In genomic region chr17:19022128-19022527, GRCh38 we compare ENCODE assay signal across 21 cellular contexts. TPM values are rescaled to one million over a fixed set of nuclear protein-coding genes. Genes with fewer than 3 reads are reported as not detected.
"Had no signal": no experiment of that assay in that cellular context is flagged by ENCODE, and none has a peak within 500 bp of the region (broad histone marks: within the 10 kb centered on the region; RNA-seq: fewer than 3 reads in every experiment).

No MANE protein-coding gene starts in this region.

- H3K4me3 ChIP-seq: body of pancreas, cardiac muscle cell, left ventricle myocardium inferior, testis, uterus had no signal

- DNase-seq: activated effector memory CD4-positive, alpha-beta T cell treated with Interleukin-2 at 50 U/mL for 16 hours; foreskin fibroblast; left ventricle myocardium inferior; nucleus accumbens; small intestine; T-helper 17 cell; trophoblast cell; uterus had no signal

- H3K36me3 ChIP-seq: cardiac muscle cell, left ventricle myocardium inferior, uterus had no signal

- H3K9me3 ChIP-seq: body of pancreas, left ventricle myocardium inferior, testis, uterus had no signal

- H3K27ac ChIP-seq: body of pancreas, cardiac muscle cell, left ventricle myocardium inferior, parathyroid adenoma, testis, uterus had no signal

- ATAC-seq: activated naive CD8-positive, alpha-beta T cell treated with anti-CD3 and anti-CD28 coated beads, Interleukin-2, amount 50 U/mL, for 24 hours; body of pancreas; sciatic nerve; T-helper 17 cell had no signal

- H3K4me3 Mint-ChIP-seq: activated CD4-positive, alpha-beta memory T cell treated with anti-CD3 and anti-CD28 coated beads for 36 hours; activated naive CD4-positive, alpha-beta T cell treated with anti-CD3 and anti-CD28 coated beads for 36 hours; activated naive CD8-positive, alpha-beta T cell treated with anti-CD3 and anti-CD28 coated beads, Interleukin-2, amount 50 U/mL, for 24 hours; activated T-cell treated with anti-CD3 and anti-CD28 coated beads, Interleukin-2, amount 50 U/mL, for 72 hours; dendritic cell treated with granulocyte-macrophage colony-stimulating factor and Interleukin-4, amounts not matched to agents 40 ng/mL and 50 ng/mL, for 4 days; nephron progenitor cell; T-helper 17 cell had no signal

- H3K27ac Mint-ChIP-seq: activated CD4-positive, alpha-beta memory T cell treated with anti-CD3 and anti-CD28 coated beads for 36 hours; activated naive CD4-positive, alpha-beta T cell treated with anti-CD3 and anti-CD28 coated beads for 36 hours; activated naive CD8-positive, alpha-beta T cell treated with anti-CD3 and anti-CD28 coated beads, Interleukin-2, amount 50 U/mL, for 24 hours; activated T-cell treated with anti-CD3 and anti-CD28 coated beads, Interleukin-2, amount 50 U/mL, for 72 hours; dendritic cell treated with granulocyte-macrophage colony-stimulating factor and Interleukin-4, amounts not matched to agents 40 ng/mL and 50 ng/mL, for 4 days; nephron progenitor cell; T-helper 17 cell had no signal

- H3K4me1 ChIP-seq: body of pancreas, left ventricle myocardium inferior, parathyroid adenoma, testis, uterus had no signal

- H3K9me3 Mint-ChIP-seq: activated CD4-positive, alpha-beta memory T cell treated with anti-CD3 and anti-CD28 coated beads for 36 hours; activated naive CD4-positive, alpha-beta T cell treated with anti-CD3 and anti-CD28 coated beads for 36 hours; activated naive CD8-positive, alpha-beta T cell treated with anti-CD3 and anti-CD28 coated beads, Interleukin-2, amount 50 U/mL, for 24 hours; activated T-cell treated with anti-CD3 and anti-CD28 coated beads, Interleukin-2, amount 50 U/mL, for 72 hours; dendritic cell treated with granulocyte-macrophage colony-stimulating factor and Interleukin-4, amounts not matched to agents 40 ng/mL and 50 ng/mL, for 4 days; nephron progenitor cell had no signal

- H3K27me3 ChIP-seq: body of pancreas, cardiac muscle cell, testis, uterus had no signal

- H3K27me3 Mint-ChIP-seq: activated CD4-positive, alpha-beta memory T cell treated with anti-CD3 and anti-CD28 coated beads for 36 hours; activated naive CD8-positive, alpha-beta T cell treated with anti-CD3 and anti-CD28 coated beads, Interleukin-2, amount 50 U/mL, for 24 hours; T-helper 17 cell had no signal

RNA-seq across cellular contexts. Expression of gene GRAP, which starts 24.6 kb away (rescaled TPM):
- total RNA-seq: fibroblast of lung, myocyte had no signal
- polyA plus RNA-seq: cardiac muscle cell had no signal
